ENCODE assay signal across 1 cellular context in the genomic region with DNA sequence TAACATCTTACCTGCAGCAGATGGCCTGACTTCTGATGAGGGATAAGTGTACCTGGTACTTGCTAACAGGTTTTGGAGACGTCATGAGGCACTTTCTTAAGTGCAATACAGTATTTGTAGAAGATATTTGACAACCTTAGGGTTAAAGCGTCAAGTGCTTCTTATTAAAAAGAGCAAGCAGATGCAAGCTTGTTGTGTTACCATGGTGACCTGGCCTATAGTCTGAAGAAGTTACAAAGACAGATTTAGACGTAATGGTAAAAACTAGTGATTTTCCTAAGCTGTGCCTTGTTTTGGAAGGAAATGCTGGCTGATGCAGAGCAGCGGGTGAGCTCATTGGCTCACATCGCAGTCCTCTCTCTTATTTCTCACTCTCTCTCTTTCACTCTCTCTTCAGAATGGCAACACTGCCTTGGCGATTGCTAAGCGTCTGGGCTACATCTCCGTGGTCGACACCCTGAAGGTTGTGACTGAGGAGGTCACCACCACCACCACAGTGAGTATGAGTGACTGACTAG.
TF ChIP-seq lines count a peak whose summit lies in the region.

No MANE protein-coding gene starts in this region.

TF ChIP-seq in H1, 55 proteins besides CTCF, POLR2A, EP300 and RAD21 (continued from another document):
- TF ChIP-seq SRF (IDR thresholded peaks at IDR 0.05; ENCODE audit: low read depth, low read length) (no peak), SUZ12 (IDR thresholded peaks at IDR 0.05; ENCODE audit: low read length) (no peak), CTBP2 (IDR thresholded peaks at IDR 0.05; ENCODE audit: borderline replicate concordance, insufficient read depth, insufficient read length, low read length) (no peak), HDAC6 (IDR thresholded peaks at IDR 0.05; ENCODE audit: low read depth, low read length) (no peak), GABPA (IDR thresholded peaks at IDR 0.05; ENCODE audit: borderline replicate concordance, insufficient read depth, low read length) (no peak), EGR1 (IDR thresholded peaks at IDR 0.05; ENCODE audit: borderline replicate concordance, low read depth, low read length) (no peak), POLR2AphosphoS5 (IDR thresholded peaks at IDR 0.05; ENCODE audit: low read depth, low read length) (no peak), SP2 (IDR thresholded peaks at IDR 0.05; ENCODE audit: low read length) (no peak), JUN (IDR thresholded peaks at IDR 0.05; ENCODE audit: low read depth, low read length) (no peak)
